In the genomic region with DNA sequence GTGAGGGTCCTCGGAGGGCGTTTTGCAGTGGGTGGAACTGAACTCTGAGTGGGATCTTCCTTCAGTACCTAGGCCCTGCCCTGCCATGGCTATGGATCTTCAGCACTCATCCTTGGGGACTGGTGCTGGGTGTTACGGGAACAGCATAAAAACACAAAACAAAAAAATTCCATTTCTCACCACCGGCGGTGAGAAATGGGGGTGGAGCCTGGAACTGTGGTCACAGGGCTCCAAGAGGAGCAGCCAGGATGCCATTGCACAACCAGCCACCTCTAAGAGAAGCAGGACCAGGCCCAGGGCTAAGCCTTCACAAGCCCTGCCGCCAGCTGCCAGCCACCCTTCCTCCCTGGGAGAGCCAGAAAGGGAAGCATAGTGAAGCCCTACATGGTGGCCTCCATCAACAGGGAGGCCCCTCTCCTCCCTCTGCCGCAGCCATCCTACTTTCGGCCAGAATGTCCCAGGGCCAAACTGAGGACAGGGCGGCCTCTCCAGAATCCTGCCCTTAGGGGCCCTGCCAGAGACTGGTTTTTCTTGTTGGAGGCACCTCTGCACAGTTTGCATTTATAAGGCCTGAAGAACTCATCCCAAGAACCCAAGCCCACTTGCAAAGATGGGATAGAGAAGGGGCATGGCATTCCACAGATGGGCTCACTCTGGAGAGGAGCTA, we compare ENCODE assay signal across 8 cellular contexts.
DNase-seq lines count a peak whose midpoint lies in the region; ATAC-seq and TF ChIP-seq lines count a peak whose summit lies in the region.

No MANE protein-coding gene starts in this region.

- no peaks in the 10 kb centered on the region for H3K27me3 ChIP-seq in GM23248 (replicated peaks; ENCODE audit: insufficient read depth)
- no peaks in the 10 kb centered on the region for H3K27me3 ChIP-seq in Panc1 (ENCODE audit: control insufficient read depth, insufficient read depth, low read length)
- H3K27me3 ChIP-seq in esophagus (ENCODE audit: control insufficient read depth in 1 of 2, insufficient read depth in 2 of 2, low read length in 2 of 2): no peaks in the 10 kb centered on the region
- H3K27me3 ChIP-seq in skeletal muscle tissue (ENCODE audit: control insufficient read depth in 3 of 3, insufficient read depth in 3 of 3, low read length in 3 of 3): no peaks in the 10 kb centered on the region

- DNase-seq in GM23248 (peak; percentile 65), Panc1 (ENCODE audit: low read depth, low spot score) (no peak), 8988T (no peak), SK-N-DZ (ENCODE audit: low spot score) (no peak)

- no peaks in the 10 kb centered on the region for H4K20me1 ChIP-seq in GM23248 (ENCODE audit: insufficient read depth)

- no peak for TF ChIP-seq CTCF in Panc1 (IDR thresholded peaks at IDR 0.05)

- POLR2A ChIA-PET in Panc1 (lab: Charles Lee): interaction anchor here (0.6 kb wide), 2 partner anchors 38 to 137 kb away, joined by 3 read pairs; no protein-coding TSS in a partner anchor

- H3K4me3 ChIP-seq in GM23248 (no peak overlapping the region), Panc1 (ENCODE audit: low read depth in 2 of 2, low read length in 2 of 2) (no peak overlapping the region), esophagus (ENCODE audit: low read depth in 1 of 2, low read length in 2 of 2) (no peak overlapping the region), skeletal muscle tissue (ENCODE audit: low read length in 3 of 3) (no peak overlapping the region)

- H3K36me3 ChIP-seq in GM23248 (ENCODE audit: low read depth) (no peaks in the 10 kb centered on the region), Panc1 (ENCODE audit: control insufficient read depth, insufficient read depth, low read length) (no peaks in the 10 kb centered on the region), esophagus (ENCODE audit: control insufficient read depth in 2 of 2, insufficient read depth in 2 of 2, low read length in 1 of 2) (no peaks in the 10 kb centered on the region), skeletal muscle tissue (ENCODE audit: control insufficient read depth in 3 of 3, insufficient read depth in 3 of 3, low read length in 3 of 3) (no peaks in the 10 kb centered on the region)

- CTCF ChIA-PET in Panc1 (lab: Charles Lee): no interaction called here

- no peak; the same call in 1 of the 2 replicates for ATAC-seq in Panc1
- no peak for ATAC-seq in HG02571 (IDR thresholded peaks at IDR 0.05; ENCODE audit: unreplicated experiment)
- no peak for ATAC-seq in GM19397 (IDR thresholded peaks at IDR 0.05; ENCODE audit: unreplicated experiment)

- in situ Hi-C loops in GM23248 (cut with MboI) (no loop called here), Panc1 (cut with HindIII; ENCODE audit: low pct_unique_long_range_greater_than_20kb, low sequenced_read_pairs) (no loop called here)

- H3K79me2 ChIP-seq in GM23248 (ENCODE audit: insufficient read depth): no peaks in the 10 kb centered on the region

- H3K4me2 ChIP-seq in GM23248 (ENCODE audit: unreplicated experiment): peak overlapping the region; percentile 61

- no TSS peak for BruUV-seq in Panc1 (replicated peaks; lab: Mats Ljungman, UMichigan)

- H3K4me1 ChIP-seq in GM23248 (ENCODE audit: insufficient read depth): peaks cover 42% of the 10 kb centered on the region
- H3K4me1 ChIP-seq in Panc1 (ENCODE audit: control insufficient read depth, insufficient read depth, low read length): peaks cover 20% of the 10 kb centered on the region
- H3K4me1 ChIP-seq in esophagus (ENCODE audit: control insufficient read depth in 2 of 2, insufficient read depth in 2 of 2, low read length in 1 of 2): peaks cover 5 to 23% of the 10 kb centered on the region in 2 donors
- peaks cover 4 to 22% (median 12%) of the 10 kb centered on the region in 3 donors for H3K4me1 ChIP-seq in skeletal muscle tissue (ENCODE audit: control insufficient read depth in 3 of 3, insufficient read depth in 3 of 3, low read length in 3 of 3)

- no peak overlapping the region for H2AFZ ChIP-seq in GM23248

- H3K9ac ChIP-seq in GM23248: peak overlapping the region; percentile 73; the same call in 1 of the 2 replicates
- no peak overlapping the region for H3K9ac ChIP-seq in skeletal muscle tissue (ENCODE audit: low read depth in 1 of 3, low read length in 3 of 3)

- intact Hi-C loops in Panc1 (cut with micrococcal nuclease; ENCODE audit: unreplicated experiment): no loop called here

- H3K27ac ChIP-seq in GM23248 (peak overlapping the region; percentile 97), Panc1 (ENCODE audit: low read length) (peak overlapping the region; percentile 84), esophagus (ENCODE audit: low read depth in 2 of 2, low read length in 1 of 2) (peak overlapping the region; percentile 91 to 99), skeletal muscle tissue (ENCODE audit: low read depth, low read length) (peak overlapping the region; percentile 23)

- 90 to 91% methylated on average over 9 of the region's 9 CpGs for WGBS in GM23248 (ENCODE audit: low coverage in 1 of 2, low lambda C conversion rate in 2 of 2, missing lambda C conversion rate in 2 of 2), 2 experiments
- WGBS in esophagus, 2 donors: 55 to 69% methylated on average over 9 of the region's 9 CpGs

- peaks cover 41% of the 10 kb centered on the region for H3F3A ChIP-seq in GM23248 (ENCODE audit: insufficient read depth)

- H3K9me2 ChIP-seq in GM23248 (ENCODE audit: insufficient read depth): no peaks in the 10 kb centered on the region

- H3K9me3 ChIP-seq in GM23248 (ENCODE audit: low read depth) (no peaks in the 10 kb centered on the region), Panc1 (ENCODE audit: control insufficient read depth, insufficient read depth, low read depth, low read length) (no peaks in the 10 kb centered on the region), esophagus (ENCODE audit: control insufficient read depth in 2 of 2, insufficient read depth in 1 of 2, low read depth in 1 of 2, low read length in 1 of 2) (no peaks in the 10 kb centered on the region), skeletal muscle tissue (ENCODE audit: control insufficient read depth in 3 of 3, low read length in 3 of 3) (no peaks in the 10 kb centered on the region)

Comparison
In these comparisons a context has a peak if more than half of its experiments do, and no peak if none do; other contexts are left out.
1. H3K27ac ChIP-seq: peak in every context shown above with its lines; median percentile 97 in GM23248; 95 in esophagus; 84 in Panc1; 23 in skeletal muscle tissue.